Comparison of ENCODE assay signal across 1 cellular context in the genomic region with DNA sequence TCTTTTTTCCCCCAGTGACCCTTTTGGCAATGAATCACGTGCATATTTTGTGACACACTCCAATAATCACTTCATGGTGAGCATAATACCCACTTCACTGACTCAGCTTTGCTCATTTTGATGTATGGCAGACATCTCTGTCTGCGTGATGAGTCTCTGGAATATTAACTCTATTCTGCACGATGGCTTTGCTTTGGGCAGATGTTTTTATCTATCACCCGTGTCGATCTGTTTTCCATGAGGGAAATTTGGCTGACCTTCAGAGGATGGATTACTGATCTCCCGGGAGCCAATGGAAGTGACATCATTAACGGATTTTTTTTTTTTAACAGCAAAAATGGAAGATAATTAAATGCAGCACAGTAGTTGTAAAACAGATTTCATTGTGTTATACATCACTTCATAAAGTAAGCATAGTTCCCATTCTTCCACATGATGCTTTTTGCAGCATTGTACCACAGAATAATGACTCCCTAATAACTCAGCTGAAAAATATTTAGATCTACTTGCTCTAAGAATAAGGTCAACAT.
A peak's percentile ranks its signal among the peaks of the same experiment; 100 is the strongest.
TF ChIP-seq lines count a peak whose summit lies in the region.

No MANE protein-coding gene starts in this region.

TF ChIP-seq in SK-N-SH, 30 proteins besides CTCF, POLR2A, EP300 and RAD21 (continued from another document):
- TF ChIP-seq, protein P1, sequence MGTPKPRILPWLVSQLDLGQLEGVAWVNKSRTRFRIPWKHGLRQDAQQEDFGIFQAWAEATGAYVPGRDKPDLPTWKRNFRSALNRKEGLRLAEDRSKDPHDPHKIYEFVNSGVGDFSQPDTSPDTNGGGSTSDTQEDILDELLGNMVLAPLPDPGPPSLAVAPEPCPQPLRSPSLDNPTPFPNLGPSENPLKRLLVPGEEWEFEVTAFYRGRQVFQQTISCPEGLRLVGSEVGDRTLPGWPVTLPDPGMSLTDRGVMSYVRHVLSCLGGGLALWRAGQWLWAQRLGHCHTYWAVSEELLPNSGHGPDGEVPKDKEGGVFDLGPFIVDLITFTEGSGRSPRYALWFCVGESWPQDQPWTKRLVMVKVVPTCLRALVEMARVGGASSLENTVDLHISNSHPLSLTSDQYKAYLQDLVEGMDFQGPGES (IDR thresholded peaks at IDR 0.05; ENCODE audit: low read depth, low read length), result no peak
- TF ChIP-seq YY1 (IDR thresholded peaks at IDR 0.05; ENCODE audit: low read depth) (no peak; the same call in 1 of the 2 replicates), JUND (IDR thresholded peaks at IDR 0.05) (peak; percentile 91), ELF1 (IDR thresholded peaks at IDR 0.05) (no peak), MXI1 (IDR thresholded peaks at IDR 0.05; ENCODE audit: low read depth, low read length) (peak; percentile 84), RCOR1 (IDR thresholded peaks at IDR 0.05; ENCODE audit: low read length) (peak; percentile 80), GATA2 (CRISPR knock-in tag; IDR thresholded peaks at IDR 0.05) (peak; percentile 91), TCF12 (IDR thresholded peaks at IDR 0.05) (peak; percentile 98), TEAD4 (IDR thresholded peaks at IDR 0.05; ENCODE audit: borderline replicate concordance, insufficient read depth) (peak; percentile 95), MAX (IDR thresholded peaks at IDR 0.05; ENCODE audit: low read depth) (peak; percentile 75), USF1 (IDR thresholded peaks at IDR 0.05; ENCODE audit: borderline replicate concordance, low read depth) (no peak; the same call in 1 of the 2 replicates), CHD2 (IDR thresholded peaks at IDR 0.05; ENCODE audit: low read length, partially characterized antibody) (peak; percentile 81), SMC3 (IDR thresholded peaks at IDR 0.05; ENCODE audit: low read depth, low read length) (peak; percentile 6; the same call in 1 of the 2 replicates), TAF1 (IDR thresholded peaks at IDR 0.05; ENCODE audit: borderline replicate concordance, low read depth, low read length) (0 out of 2 replicates have a peak, but pooled peaks have one; percentile 30), NRF1 (IDR thresholded peaks at IDR 0.05; ENCODE audit: low read depth, low read length) (no peak), GABPA (IDR thresholded peaks at IDR 0.05; ENCODE audit: low read depth) (no peak), NFIC (IDR thresholded peaks at IDR 0.05; ENCODE audit: borderline replicate concordance) (peak; percentile 96), SIN3A (IDR thresholded peaks at IDR 0.05; ENCODE audit: borderline replicate concordance, low read depth, low read length) (peak; percentile 73; the same call in 1 of the 2 replicates), FOXJ3 (CRISPR knock-in tag; IDR thresholded peaks at IDR 0.05) (peak; percentile 75), REST (IDR thresholded peaks at IDR 0.05; ENCODE audit: low read depth, low read length) (peak; percentile 40; the same call in 1 of the 2 replicates), MEF2A (IDR thresholded peaks at IDR 0.05; ENCODE audit: borderline replicate concordance, low read depth) (peak; percentile 67; the same call in 1 of the 2 replicates), RFX5 (IDR thresholded peaks at IDR 0.05; ENCODE audit: low read length) (peak; percentile 62), EZH2phosphoT487 (IDR thresholded peaks at IDR 0.05; ENCODE audit: borderline replicate concordance, low read depth) (no peak), POLR2AphosphoS5 (IDR thresholded peaks at IDR 0.05; ENCODE audit: low read depth, low read length) (peak; percentile 86), FOSL2 (IDR thresholded peaks at IDR 0.05; ENCODE audit: borderline replicate concordance, low read depth) (peak; percentile 90)
- TF ChIP-seq, protein P2, sequence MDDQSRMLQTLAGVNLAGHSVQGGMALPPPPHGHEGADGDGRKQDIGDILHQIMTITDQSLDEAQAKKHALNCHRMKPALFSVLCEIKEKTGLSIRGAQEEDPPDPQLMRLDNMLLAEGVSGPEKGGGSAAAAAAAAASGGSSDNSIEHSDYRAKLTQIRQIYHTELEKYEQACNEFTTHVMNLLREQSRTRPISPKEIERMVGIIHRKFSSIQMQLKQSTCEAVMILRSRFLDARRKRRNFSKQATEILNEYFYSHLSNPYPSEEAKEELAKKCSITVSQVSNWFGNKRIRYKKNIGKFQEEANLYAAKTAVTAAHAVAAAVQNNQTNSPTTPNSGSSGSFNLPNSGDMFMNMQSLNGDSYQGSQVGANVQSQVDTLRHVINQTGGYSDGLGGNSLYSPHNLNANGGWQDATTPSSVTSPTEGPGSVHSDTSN (IDR thresholded peaks at IDR 0.05), result peak; percentile 97
- TF ChIP-seq, protein P3, sequence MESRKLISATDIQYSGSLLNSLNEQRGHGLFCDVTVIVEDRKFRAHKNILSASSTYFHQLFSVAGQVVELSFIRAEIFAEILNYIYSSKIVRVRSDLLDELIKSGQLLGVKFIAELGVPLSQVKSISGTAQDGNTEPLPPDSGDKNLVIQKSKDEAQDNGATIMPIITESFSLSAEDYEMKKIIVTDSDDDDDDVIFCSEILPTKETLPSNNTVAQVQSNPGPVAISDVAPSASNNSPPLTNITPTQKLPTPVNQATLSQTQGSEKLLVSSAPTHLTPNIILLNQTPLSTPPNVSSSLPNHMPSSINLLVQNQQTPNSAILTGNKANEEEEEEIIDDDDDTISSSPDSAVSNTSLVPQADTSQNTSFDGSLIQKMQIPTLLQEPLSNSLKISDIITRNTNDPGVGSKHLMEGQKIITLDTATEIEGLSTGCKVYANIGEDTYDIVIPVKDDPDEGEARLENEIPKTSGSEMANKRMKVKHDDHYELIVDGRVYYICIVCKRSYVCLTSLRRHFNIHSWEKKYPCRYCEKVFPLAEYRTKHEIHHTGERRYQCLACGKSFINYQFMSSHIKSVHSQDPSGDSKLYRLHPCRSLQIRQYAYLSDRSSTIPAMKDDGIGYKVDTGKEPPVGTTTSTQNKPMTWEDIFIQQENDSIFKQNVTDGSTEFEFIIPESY (IDR thresholded peaks at IDR 0.05; ENCODE audit: borderline replicate concordance, low read depth), result peak; percentile 82
